Comparison of ENCODE assay signal across 21 cellular contexts in genomic region chr2:233185320-233185719, GRCh38.
A peak's percentile ranks its signal among the peaks of the same experiment; 100 is the strongest.
DNase-seq lines count a peak whose midpoint lies in the region; ATAC-seq, FAIRE-seq and TF ChIP-seq lines count a peak whose summit lies in the region.
"Had no signal": no experiment of that assay in that cellular context is flagged by ENCODE, and none has a peak within 500 bp of the region (broad histone marks: within the 10 kb centered on the region; RNA-seq: fewer than 3 reads in every experiment).

No MANE protein-coding gene starts in this region.

- no peaks in the 10 kb centered on the region for H3K79me2 ChIP-seq in neural progenitor cell (ENCODE audit: low read depth)

- CTCF ChIA-PET in activated CD8-positive, alpha-beta T cell treated with anti-CD3 and anti-CD28 coated beads for 36 hours (lab: Charles Lee) = no interaction called here

- H3K27me3 ChIP-seq in BLaER1 treated with 17β-estradiol and CSF1 and Interleukin-3, amounts not matched to agents 10 nM and 100 nM = no peaks in the 10 kb centered on the region
- no peaks in the 10 kb centered on the region for H3K27me3 ChIP-seq in neural progenitor cell
- no peaks in the 10 kb centered on the region for H3K27me3 ChIP-seq in upper lobe of right lung
- H3K27me3 ChIP-seq in lower lobe of right lung (ENCODE audit: low read depth) = no peaks in the 10 kb centered on the region
- H3K27me3 ChIP-seq: SJSA1 had no signal

- H3K4me3 Mint-ChIP-seq in activated CD8-positive, alpha-beta T cell treated with anti-CD3 and anti-CD28 coated beads for 36 hours = no peak overlapping the region
- H3K4me3 Mint-ChIP-seq in neural progenitor cell = no peak overlapping the region
- H3K4me3 Mint-ChIP-seq: nephron, T-helper 17 cell had no signal

- FAIRE-seq in GM12891 (lab: Jason Lieb, UNC) = no peak
- FAIRE-seq: astrocyte had no signal

- ATAC-seq in activated CD8-positive, alpha-beta T cell treated with anti-CD3 and anti-CD28 coated beads for 36 hours = no peak
- ATAC-seq in upper lobe of right lung (no peak), lower lobe of right lung (no peak)
- ATAC-seq: left colon had no signal

- peaks cover 0 to 3% (median under 1%) of the 10 kb centered on the region in 11 experiments; a peak in 8 of 22 replicates for H3K9me3 ChIP-seq in BLaER1 treated with 17β-estradiol and CSF1 and Interleukin-3, amounts not matched to agents 10 nM and 100 nM (replicated peaks in 1 of 11)
- H3K9me3 ChIP-seq in neural progenitor cell (ENCODE audit: low read depth) (no peaks in the 10 kb centered on the region), upper lobe of right lung (no peaks in the 10 kb centered on the region), lower lobe of right lung (no peaks in the 10 kb centered on the region)
- H3K9me3 ChIP-seq: SJSA1, stomach had no signal

- H2AFZ ChIP-seq in neural progenitor cell (replicated peaks) = no peak overlapping the region

- intact Hi-C loops in activated CD8-positive, alpha-beta T cell treated with anti-CD3 and anti-CD28 coated beads for 36 hours (cut with micrococcal nuclease) = no loop called here
- intact Hi-C loops in upper lobe of right lung (cut with DNase I) = no loop called here
- intact Hi-C loops in lower lobe of right lung (cut with DNase I) = no loop called here

- peak overlapping the region; percentile 46 to 91 (median 78) for H3K4me2 ChIP-seq in BLaER1 treated with 17β-estradiol and CSF1 and Interleukin-3, amounts not matched to agents 10 nM and 100 nM
- no peak overlapping the region for H3K4me2 ChIP-seq in neural progenitor cell

- peaks cover 29 to 97% (median 58%) of the 10 kb centered on the region in 10 experiments for H3K4me1 ChIP-seq in BLaER1 treated with 17β-estradiol and CSF1 and Interleukin-3, amounts not matched to agents 10 nM and 100 nM
- H3K4me1 ChIP-seq in neural progenitor cell (no peaks in the 10 kb centered on the region), upper lobe of right lung (no peaks in the 10 kb centered on the region), lower lobe of right lung (peaks cover 4% of the 10 kb centered on the region)
- H3K4me1 ChIP-seq: SJSA1 had no signal

- H3K9me3 Mint-ChIP-seq in activated CD8-positive, alpha-beta T cell treated with anti-CD3 and anti-CD28 coated beads for 36 hours = no peaks in the 10 kb centered on the region
- H3K9me3 Mint-ChIP-seq in neural progenitor cell = peaks cover 10% of the 10 kb centered on the region

- peaks cover 0 to 38% (median 9%) of the 10 kb centered on the region in 11 experiments; a peak in 7 of 22 replicates for H4K20me1 ChIP-seq in BLaER1 treated with 17β-estradiol and CSF1 and Interleukin-3, amounts not matched to agents 10 nM and 100 nM
- no peaks in the 10 kb centered on the region for H4K20me1 ChIP-seq in neural progenitor cell (ENCODE audit: low read depth)

- peak overlapping the region; percentile 13 for H3K27ac Mint-ChIP-seq in activated CD8-positive, alpha-beta T cell treated with anti-CD3 and anti-CD28 coated beads for 36 hours
- peak overlapping the region; percentile 70 for H3K27ac Mint-ChIP-seq in neural progenitor cell
- H3K27ac Mint-ChIP-seq: nephron had no signal

- no peaks in the 10 kb centered on the region for H3K27me3 Mint-ChIP-seq in activated CD8-positive, alpha-beta T cell treated with anti-CD3 and anti-CD28 coated beads for 36 hours
- peaks cover 11% of the 10 kb centered on the region for H3K27me3 Mint-ChIP-seq in neural progenitor cell (ENCODE audit: insufficient read depth, low read depth)
- H3K27me3 Mint-ChIP-seq: T-helper 17 cell had no signal

- TF ChIP-seq CTCF in activated CD8-positive, alpha-beta T cell treated with anti-CD3 and anti-CD28 coated beads for 36 hours (IDR thresholded peaks at IDR 0.05) = no peak
- no peak for TF ChIP-seq CTCF in neural progenitor cell (IDR thresholded peaks at IDR 0.05)
- no peak for TF ChIP-seq CTCF in upper lobe of right lung (IDR thresholded peaks at IDR 0.05)
- no peak for TF ChIP-seq CTCF in lower lobe of right lung (IDR thresholded peaks at IDR 0.05)

- peaks cover 91 to 99% (median 94%) of the 10 kb centered on the region in 11 experiments for H3K36me3 ChIP-seq in BLaER1 treated with 17β-estradiol and CSF1 and Interleukin-3, amounts not matched to agents 10 nM and 100 nM
- H3K36me3 ChIP-seq in neural progenitor cell = no peaks in the 10 kb centered on the region
- H3K36me3 ChIP-seq in upper lobe of right lung = peaks cover 38% of the 10 kb centered on the region
- peaks cover 71% of the 10 kb centered on the region for H3K36me3 ChIP-seq in lower lobe of right lung
- H3K36me3 ChIP-seq: SJSA1 had no signal

- POLR2A ChIA-PET in activated CD8-positive, alpha-beta T cell treated with anti-CD3 and anti-CD28 coated beads for 36 hours (lab: Charles Lee) = interaction anchor here (0.8 to 1.4 kb wide), 2 partner anchors 22 to 39 kb away, joined by 3 to 4 read pairs; no protein-coding TSS in a partner anchor

- TF ChIP-seq POLR2A in GM12891 (IDR thresholded peaks at IDR 0.05; ENCODE audit: low read depth, low read length) = no peak

- H3K9ac ChIP-seq in BLaER1 treated with 17β-estradiol and CSF1 and Interleukin-3, amounts not matched to agents 10 nM and 100 nM = peak overlapping the region; percentile 29 to 69 (median 64); a peak in 21 of 22 replicates
- H3K9ac ChIP-seq in neural progenitor cell = no peak overlapping the region

- H3K36me3 Mint-ChIP-seq in activated CD8-positive, alpha-beta T cell treated with anti-CD3 and anti-CD28 coated beads for 36 hours (ENCODE audit: low read depth) = peaks cover 25% of the 10 kb centered on the region
- peaks cover 2% of the 10 kb centered on the region for H3K36me3 Mint-ChIP-seq in neural progenitor cell

- H3K4me3 ChIP-seq in BLaER1 treated with 17β-estradiol and CSF1 and Interleukin-3, amounts not matched to agents 10 nM and 100 nM = peak overlapping the region in 4 of 10 experiments; percentile 7 to 36 (median 16); a peak in 3 of 20 replicates
- H3K4me3 ChIP-seq in neural progenitor cell = no peak overlapping the region
- no peak overlapping the region for H3K4me3 ChIP-seq in upper lobe of right lung
- H3K4me3 ChIP-seq in lower lobe of right lung = no peak overlapping the region
- H3K4me3 ChIP-seq: SJSA1, stomach had no signal

- no peaks in the 10 kb centered on the region for H3F3A ChIP-seq in neural progenitor cell (ENCODE audit: low read depth)

- no peak for DNase-seq in GM12891 (ENCODE audit: insufficient read length, low spot score)
- DNase-seq in activated CD8-positive, alpha-beta T cell treated with anti-CD3 and anti-CD28 coated beads for 36 hours = no peak
- DNase-seq in neural progenitor cell (ENCODE audit: low spot score) = no peak
- no peak for DNase-seq in upper lobe of right lung
- no peak for DNase-seq in SKM-1 treated with dmso at 0.1 percent for 144 hours (lab: John Stamatoyannopoulos, UW; ENCODE audit: unreplicated experiment)
- no peak for DNase-seq in lower lobe of right lung
- DNase-seq: activated CD4-positive, alpha-beta T cell treated with anti-CD3 and anti-CD28 coated beads, Interleukin-2, amount 50 U/mL, for 4 hours; activated naive CD4-positive, alpha-beta T cell treated with anti-CD3 and anti-CD28 coated beads, Interleukin-2, amount 50 U/mL, for 16 hours; activated T-cell treated with anti-CD3 and anti-CD28 coated beads, Interleukin-2, amount 50 U/mL, for 1 hour; glutamatergic neuron; left colon; NCI-H2171; stimulated activated CD4-positive, alpha-beta T cell treated with anti-CD3 and anti-CD28 coated beads, Interleukin-1b, Interleukin-23, amount 100 ng/mL, for 48 hours; stomach; T-helper 17 cell; trophoblast cell had no signal

- peak overlapping the region; percentile 49 to 80 (median 75); a peak in 21 of 22 replicates for H3K27ac ChIP-seq in BLaER1 treated with 17β-estradiol and CSF1 and Interleukin-3, amounts not matched to agents 10 nM and 100 nM
- no peak overlapping the region for H3K27ac ChIP-seq in neural progenitor cell
- H3K27ac ChIP-seq in upper lobe of right lung = no peak overlapping the region
- H3K27ac ChIP-seq in lower lobe of right lung = no peak overlapping the region
- H3K27ac ChIP-seq: SJSA1, stomach, VCaP had no signal

- no peaks in the 10 kb centered on the region for H3K4me1 Mint-ChIP-seq in activated CD8-positive, alpha-beta T cell treated with anti-CD3 and anti-CD28 coated beads for 36 hours (ENCODE audit: low read depth)
- peaks cover 40% of the 10 kb centered on the region for H3K4me1 Mint-ChIP-seq in neural progenitor cell
- H3K4me1 Mint-ChIP-seq: nephron had no signal

TF ChIP-seq in GM12891, 5 proteins besides CTCF, POLR2A, EP300 and RAD21:
- peak; percentile 84 for TF ChIP-seq SPI1 (IDR thresholded peaks at IDR 0.05; ENCODE audit: low read depth, low read length)
- TF ChIP-seq PAX5 (IDR thresholded peaks at IDR 0.05; ENCODE audit: insufficient read depth, low read length, severe bottlenecking) = no peak

Comparison
In these comparisons a context has a peak if more than half of its experiments do, and no peak if none do; other contexts are left out.
1. H3K27ac ChIP-seq: peak in BLaER1 treated with 17β-estradiol and CSF1 and Interleukin-3, amounts not matched to agents 10 nM and 100 nM (11 of 11); none in neural progenitor cell (single experiment), upper lobe of right lung (single experiment) and lower lobe of right lung (single experiment).